Comparison of ENCODE assay signal across 1 cellular context in the genomic region with DNA sequence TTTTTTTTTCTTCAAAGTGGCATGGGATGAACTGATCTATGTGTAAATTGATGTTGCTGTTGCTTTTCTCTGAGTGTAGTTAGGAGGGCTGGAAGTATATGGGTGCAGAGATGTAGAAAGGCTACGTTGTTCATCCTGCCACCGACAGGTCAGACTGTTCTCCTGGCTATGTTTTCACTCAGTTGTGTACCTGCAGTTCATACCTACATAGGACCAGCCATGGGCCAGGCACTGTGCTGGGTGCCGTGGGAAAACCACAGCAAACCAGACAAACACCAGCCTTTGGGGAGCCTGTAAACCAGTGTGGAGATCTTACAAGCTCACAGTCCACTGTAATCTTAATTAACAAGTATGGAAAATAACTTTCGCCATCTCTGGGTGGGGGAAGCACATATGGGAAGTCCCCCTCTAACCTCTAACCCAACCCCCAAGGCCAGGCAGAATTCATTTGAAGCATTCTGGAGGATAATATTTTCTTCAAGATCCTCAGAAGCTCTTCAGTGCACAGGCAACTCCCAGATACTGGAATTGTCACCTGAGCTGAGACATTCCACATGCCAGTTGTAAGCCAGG.
TF ChIP-seq lines count a peak whose summit lies in the region.

No MANE protein-coding gene starts in this region.

TF ChIP-seq in GM23338, 12 proteins besides CTCF, POLR2A, EP300 and RAD21:
- TF ChIP-seq, protein P1, sequence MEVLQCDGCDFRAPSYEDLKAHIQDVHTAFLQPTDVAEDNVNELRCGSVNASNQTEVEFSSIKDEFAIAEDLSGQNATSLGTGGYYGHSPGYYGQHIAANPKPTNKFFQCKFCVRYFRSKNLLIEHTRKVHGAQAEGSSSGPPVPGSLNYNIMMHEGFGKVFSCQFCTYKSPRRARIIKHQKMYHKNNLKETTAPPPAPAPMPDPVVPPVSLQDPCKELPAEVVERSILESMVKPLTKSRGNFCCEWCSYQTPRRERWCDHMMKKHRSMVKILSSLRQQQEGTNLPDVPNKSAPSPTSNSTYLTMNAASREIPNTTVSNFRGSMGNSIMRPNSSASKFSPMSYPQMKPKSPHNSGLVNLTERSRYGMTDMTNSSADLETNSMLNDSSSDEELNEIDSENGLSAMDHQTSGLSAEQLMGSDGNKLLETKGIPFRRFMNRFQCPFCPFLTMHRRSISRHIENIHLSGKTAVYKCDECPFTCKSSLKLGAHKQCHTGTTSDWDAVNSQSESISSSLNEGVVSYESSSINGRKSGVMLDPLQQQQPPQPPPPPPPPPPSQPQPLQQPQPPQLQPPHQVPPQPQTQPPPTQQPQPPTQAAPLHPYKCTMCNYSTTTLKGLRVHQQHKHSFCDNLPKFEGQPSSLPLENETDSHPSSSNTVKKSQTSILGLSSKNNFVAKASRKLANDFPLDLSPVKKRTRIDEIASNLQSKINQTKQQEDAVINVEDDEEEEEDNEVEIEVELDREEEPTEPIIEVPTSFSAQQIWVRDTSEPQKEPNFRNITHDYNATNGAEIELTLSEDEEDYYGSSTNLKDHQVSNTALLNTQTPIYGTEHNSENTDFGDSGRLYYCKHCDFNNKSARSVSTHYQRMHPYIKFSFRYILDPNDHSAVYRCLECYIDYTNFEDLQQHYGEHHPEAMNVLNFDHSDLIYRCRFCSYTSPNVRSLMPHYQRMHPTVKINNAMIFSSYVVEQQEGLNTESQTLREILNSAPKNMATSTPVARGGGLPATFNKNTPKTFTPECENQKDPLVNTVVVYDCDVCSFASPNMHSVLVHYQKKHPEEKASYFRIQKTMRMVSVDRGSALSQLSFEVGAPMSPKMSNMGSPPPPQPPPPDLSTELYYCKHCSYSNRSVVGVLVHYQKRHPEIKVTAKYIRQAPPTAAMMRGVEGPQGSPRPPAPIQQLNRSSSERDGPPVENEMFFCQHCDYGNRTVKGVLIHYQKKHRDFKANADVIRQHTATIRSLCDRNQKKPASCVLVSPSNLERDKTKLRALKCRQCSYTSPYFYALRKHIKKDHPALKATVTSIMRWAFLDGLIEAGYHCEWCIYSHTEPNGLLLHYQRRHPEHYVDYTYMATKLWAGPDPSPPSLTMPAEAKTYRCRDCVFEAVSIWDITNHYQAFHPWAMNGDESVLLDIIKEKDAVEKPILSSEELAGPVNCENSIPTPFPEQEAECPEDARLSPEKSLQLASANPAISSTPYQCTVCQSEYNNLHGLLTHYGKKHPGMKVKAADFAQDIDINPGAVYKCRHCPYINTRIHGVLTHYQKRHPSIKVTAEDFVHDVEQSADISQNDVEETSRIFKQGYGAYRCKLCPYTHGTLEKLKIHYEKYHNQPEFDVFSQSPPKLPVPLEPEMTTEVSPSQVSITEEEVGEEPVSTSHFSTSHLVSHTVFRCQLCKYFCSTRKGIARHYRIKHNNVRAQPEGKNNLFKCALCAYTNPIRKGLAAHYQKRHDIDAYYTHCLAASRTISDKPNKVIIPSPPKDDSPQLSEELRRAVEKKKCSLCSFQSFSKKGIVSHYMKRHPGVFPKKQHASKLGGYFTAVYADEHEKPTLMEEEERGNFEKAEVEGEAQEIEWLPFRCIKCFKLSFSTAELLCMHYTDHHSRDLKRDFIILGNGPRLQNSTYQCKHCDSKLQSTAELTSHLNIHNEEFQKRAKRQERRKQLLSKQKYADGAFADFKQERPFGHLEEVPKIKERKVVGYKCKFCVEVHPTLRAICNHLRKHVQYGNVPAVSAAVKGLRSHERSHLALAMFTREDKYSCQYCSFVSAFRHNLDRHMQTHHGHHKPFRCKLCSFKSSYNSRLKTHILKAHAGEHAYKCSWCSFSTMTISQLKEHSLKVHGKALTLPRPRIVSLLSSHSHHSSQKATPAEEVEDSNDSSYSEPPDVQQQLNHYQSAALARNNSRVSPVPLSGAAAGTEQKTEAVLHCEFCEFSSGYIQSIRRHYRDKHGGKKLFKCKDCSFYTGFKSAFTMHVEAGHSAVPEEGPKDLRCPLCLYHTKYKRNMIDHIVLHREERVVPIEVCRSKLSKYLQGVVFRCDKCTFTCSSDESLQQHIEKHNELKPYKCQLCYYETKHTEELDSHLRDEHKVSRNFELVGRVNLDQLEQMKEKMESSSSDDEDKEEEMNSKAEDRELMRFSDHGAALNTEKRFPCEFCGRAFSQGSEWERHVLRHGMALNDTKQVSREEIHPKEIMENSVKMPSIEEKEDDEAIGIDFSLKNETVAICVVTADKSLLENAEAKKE (CRISPR knock-in tag; IDR thresholded peaks at IDR 0.05): no peak
- no peak for TF ChIP-seq ZNF331 (CRISPR knock-in tag; IDR thresholded peaks at IDR 0.05; ENCODE audit: low read depth)
- TF ChIP-seq, protein P2, sequence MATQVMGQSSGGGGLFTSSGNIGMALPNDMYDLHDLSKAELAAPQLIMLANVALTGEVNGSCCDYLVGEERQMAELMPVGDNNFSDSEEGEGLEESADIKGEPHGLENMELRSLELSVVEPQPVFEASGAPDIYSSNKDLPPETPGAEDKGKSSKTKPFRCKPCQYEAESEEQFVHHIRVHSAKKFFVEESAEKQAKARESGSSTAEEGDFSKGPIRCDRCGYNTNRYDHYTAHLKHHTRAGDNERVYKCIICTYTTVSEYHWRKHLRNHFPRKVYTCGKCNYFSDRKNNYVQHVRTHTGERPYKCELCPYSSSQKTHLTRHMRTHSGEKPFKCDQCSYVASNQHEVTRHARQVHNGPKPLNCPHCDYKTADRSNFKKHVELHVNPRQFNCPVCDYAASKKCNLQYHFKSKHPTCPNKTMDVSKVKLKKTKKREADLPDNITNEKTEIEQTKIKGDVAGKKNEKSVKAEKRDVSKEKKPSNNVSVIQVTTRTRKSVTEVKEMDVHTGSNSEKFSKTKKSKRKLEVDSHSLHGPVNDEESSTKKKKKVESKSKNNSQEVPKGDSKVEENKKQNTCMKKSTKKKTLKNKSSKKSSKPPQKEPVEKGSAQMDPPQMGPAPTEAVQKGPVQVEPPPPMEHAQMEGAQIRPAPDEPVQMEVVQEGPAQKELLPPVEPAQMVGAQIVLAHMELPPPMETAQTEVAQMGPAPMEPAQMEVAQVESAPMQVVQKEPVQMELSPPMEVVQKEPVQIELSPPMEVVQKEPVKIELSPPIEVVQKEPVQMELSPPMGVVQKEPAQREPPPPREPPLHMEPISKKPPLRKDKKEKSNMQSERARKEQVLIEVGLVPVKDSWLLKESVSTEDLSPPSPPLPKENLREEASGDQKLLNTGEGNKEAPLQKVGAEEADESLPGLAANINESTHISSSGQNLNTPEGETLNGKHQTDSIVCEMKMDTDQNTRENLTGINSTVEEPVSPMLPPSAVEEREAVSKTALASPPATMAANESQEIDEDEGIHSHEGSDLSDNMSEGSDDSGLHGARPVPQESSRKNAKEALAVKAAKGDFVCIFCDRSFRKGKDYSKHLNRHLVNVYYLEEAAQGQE (IDR thresholded peaks at IDR 0.05; ENCODE audit: unreplicated experiment): no peak
- TF ChIP-seq JUNB (IDR thresholded peaks at IDR 0.05; ENCODE audit: unreplicated experiment): no peak
- no peak for TF ChIP-seq STAT1 (IDR thresholded peaks at IDR 0.05; ENCODE audit: unreplicated experiment)
- TF ChIP-seq EZH2 (IDR thresholded peaks at IDR 0.05; ENCODE audit: low read depth, unreplicated experiment): no peak
- no peak for TF ChIP-seq EZH2phosphoT487 (IDR thresholded peaks at IDR 0.05; ENCODE audit: unreplicated experiment)
- no peak for TF ChIP-seq ZNF114 (CRISPR knock-in tag; IDR thresholded peaks at IDR 0.05)
- no peak for TF ChIP-seq CREB1 (CRISPR knock-in tag; IDR thresholded peaks at IDR 0.05; ENCODE audit: low read depth)
- TF ChIP-seq, protein P3, sequence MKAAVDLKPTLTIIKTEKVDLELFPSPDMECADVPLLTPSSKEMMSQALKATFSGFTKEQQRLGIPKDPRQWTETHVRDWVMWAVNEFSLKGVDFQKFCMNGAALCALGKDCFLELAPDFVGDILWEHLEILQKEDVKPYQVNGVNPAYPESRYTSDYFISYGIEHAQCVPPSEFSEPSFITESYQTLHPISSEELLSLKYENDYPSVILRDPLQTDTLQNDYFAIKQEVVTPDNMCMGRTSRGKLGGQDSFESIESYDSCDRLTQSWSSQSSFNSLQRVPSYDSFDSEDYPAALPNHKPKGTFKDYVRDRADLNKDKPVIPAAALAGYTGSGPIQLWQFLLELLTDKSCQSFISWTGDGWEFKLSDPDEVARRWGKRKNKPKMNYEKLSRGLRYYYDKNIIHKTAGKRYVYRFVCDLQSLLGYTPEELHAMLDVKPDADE (IDR thresholded peaks at IDR 0.05): no peak
